1 cellular context compared by ENCODE assay signal in genomic region chr20:31570021-31570463, GRCh38.
TF ChIP-seq lines count a peak whose summit lies in the region.

No MANE protein-coding gene starts in this region.

TF ChIP-seq in HCT116, 20 proteins besides CTCF, POLR2A, EP300 and RAD21 (continued from another document):
- TF ChIP-seq ZBTB33 (IDR thresholded peaks at IDR 0.05; ENCODE audit: extremely low read depth, insufficient replicate concordance, low read length): no peak
- TF ChIP-seq ZFX (IDR thresholded peaks at IDR 0.05): no peak
